In genomic region chr6:122484760-122485159, GRCh38 we compare ENCODE assay signal across 8 cellular contexts. TPM values are rescaled to one million over a fixed set of nuclear protein-coding genes. Genes with fewer than 3 reads are reported as not detected.
DNase-seq lines count a peak whose midpoint lies in the region; ATAC-seq lines count a peak whose summit lies in the region.

No MANE protein-coding gene starts in this region.

- H3K27me3 Mint-ChIP-seq in activated CD4-positive, alpha-beta T cell treated with anti-CD3 and anti-CD28 coated beads for 36 hours = no peaks in the 10 kb centered on the region
- no peaks in the 10 kb centered on the region for H3K27me3 Mint-ChIP-seq in activated CD4-positive, alpha-beta T cell treated with anti-CD3 and anti-CD28 coated beads, Interleukin-2, amount 10 ng/mL, durations not matched to agents 24 days and 14 days
- H3K27me3 Mint-ChIP-seq in stimulated activated memory B cell treated with anti-CD40 and anti-IgM and Interleukin-4, amounts not matched to agents 10 μg/mL and 1 μg/mL and 100 μg/mL, for 72 hours = no peaks in the 10 kb centered on the region

- intact Hi-C loops in activated CD4-positive, alpha-beta T cell treated with anti-CD3 and anti-CD28 coated beads for 36 hours (cut with DNase I, micrococcal nuclease) = no loop called here
- intact Hi-C loops in activated CD4-positive, alpha-beta T cell treated with anti-CD3 and anti-CD28 coated beads, Interleukin-2, amount 10 ng/mL, durations not matched to agents 24 days and 14 days (cut with micrococcal nuclease) = no loop called here

- no peak overlapping the region for H3K27ac Mint-ChIP-seq in activated CD4-positive, alpha-beta T cell treated with anti-CD3 and anti-CD28 coated beads for 36 hours
- H3K27ac Mint-ChIP-seq in activated CD4-positive, alpha-beta T cell treated with anti-CD3 and anti-CD28 coated beads, Interleukin-2, amount 10 ng/mL, durations not matched to agents 24 days and 14 days = no peak overlapping the region
- H3K27ac Mint-ChIP-seq in stimulated activated memory B cell treated with anti-CD40 and anti-IgM and Interleukin-4, amounts not matched to agents 10 μg/mL and 1 μg/mL and 100 μg/mL, for 72 hours = peak overlapping the region; percentile 54

- no peak for DNase-seq in activated CD4-positive, alpha-beta T cell treated with anti-CD3 and anti-CD28 coated beads for 36 hours
- no peak for DNase-seq in activated CD4-positive, alpha-beta T cell treated with anti-CD3 and anti-CD28 coated beads, Interleukin-2, amount 10 ng/mL, durations not matched to agents 24 days and 14 days
- DNase-seq in OCI-M1 (lab: John Stamatoyannopoulos, UW) (peak; percentile 88), UCSD-AML1 (lab: John Stamatoyannopoulos, UW; ENCODE audit: unreplicated experiment) (no peak), HCEC 1CT (no peak), DMS79 treated with DMSO at 0.1 percent for 48 hours (lab: John Stamatoyannopoulos, UW) (no peak)

- no peaks in the 10 kb centered on the region for H3K4me1 Mint-ChIP-seq in activated CD4-positive, alpha-beta T cell treated with anti-CD3 and anti-CD28 coated beads for 36 hours
- H3K4me1 Mint-ChIP-seq in activated CD4-positive, alpha-beta T cell treated with anti-CD3 and anti-CD28 coated beads, Interleukin-2, amount 10 ng/mL, durations not matched to agents 24 days and 14 days = no peaks in the 10 kb centered on the region
- H3K4me1 Mint-ChIP-seq in stimulated activated memory B cell treated with anti-CD40 and anti-IgM and Interleukin-4, amounts not matched to agents 10 μg/mL and 1 μg/mL and 100 μg/mL, for 72 hours = peaks cover 8% of the 10 kb centered on the region

- H3K4me3 Mint-ChIP-seq in activated CD4-positive, alpha-beta T cell treated with anti-CD3 and anti-CD28 coated beads for 36 hours = no peak overlapping the region
- H3K4me3 Mint-ChIP-seq in activated CD4-positive, alpha-beta T cell treated with anti-CD3 and anti-CD28 coated beads, Interleukin-2, amount 10 ng/mL, durations not matched to agents 24 days and 14 days = no peak overlapping the region
- H3K4me3 Mint-ChIP-seq in stimulated activated memory B cell treated with anti-CD40 and anti-IgM and Interleukin-4, amounts not matched to agents 10 μg/mL and 1 μg/mL and 100 μg/mL, for 72 hours = no peak overlapping the region

- POLR2A ChIA-PET in activated CD4-positive, alpha-beta T cell treated with anti-CD3 and anti-CD28 coated beads for 36 hours (lab: Charles Lee) = no interaction called here

- H3K36me3 Mint-ChIP-seq in activated CD4-positive, alpha-beta T cell treated with anti-CD3 and anti-CD28 coated beads for 36 hours (ENCODE audit: low read depth) = no peaks in the 10 kb centered on the region
- H3K36me3 Mint-ChIP-seq in activated CD4-positive, alpha-beta T cell treated with anti-CD3 and anti-CD28 coated beads, Interleukin-2, amount 10 ng/mL, durations not matched to agents 24 days and 14 days (ENCODE audit: low read depth) = no peaks in the 10 kb centered on the region
- H3K36me3 Mint-ChIP-seq in stimulated activated memory B cell treated with anti-CD40 and anti-IgM and Interleukin-4, amounts not matched to agents 10 μg/mL and 1 μg/mL and 100 μg/mL, for 72 hours = no peaks in the 10 kb centered on the region

- CTCF ChIA-PET in activated CD4-positive, alpha-beta T cell treated with anti-CD3 and anti-CD28 coated beads for 36 hours (lab: Charles Lee) = interaction anchor here (0.6 to 1.8 kb wide), 5 partner anchors 11 to 47 kb away, joined by 3 to 5 read pairs (median 3); no protein-coding TSS in a partner anchor

- ATAC-seq in activated CD4-positive, alpha-beta T cell treated with anti-CD3 and anti-CD28 coated beads for 36 hours = peak; percentile 23
- peak; percentile 82 for ATAC-seq in HG03097 (IDR thresholded peaks at IDR 0.05; ENCODE audit: low FRiP score, unreplicated experiment)
- peak; percentile 72 for ATAC-seq in stimulated activated memory B cell treated with anti-CD40 and anti-IgM and Interleukin-4, amounts not matched to agents 10 μg/mL and 1 μg/mL and 100 μg/mL, for 72 hours

- H3K9me3 Mint-ChIP-seq in activated CD4-positive, alpha-beta T cell treated with anti-CD3 and anti-CD28 coated beads for 36 hours (ENCODE audit: low read depth) = no peaks in the 10 kb centered on the region
- no peaks in the 10 kb centered on the region for H3K9me3 Mint-ChIP-seq in activated CD4-positive, alpha-beta T cell treated with anti-CD3 and anti-CD28 coated beads, Interleukin-2, amount 10 ng/mL, durations not matched to agents 24 days and 14 days
- H3K9me3 Mint-ChIP-seq in stimulated activated memory B cell treated with anti-CD40 and anti-IgM and Interleukin-4, amounts not matched to agents 10 μg/mL and 1 μg/mL and 100 μg/mL, for 72 hours = no peaks in the 10 kb centered on the region

RNA-seq across cellular contexts. Expression of gene SERINC1, which starts 13.2 kb away (rescaled TPM):
- 10 to 100 TPM; 35.2 to 46.3 TPM for total RNA-seq in activated CD4-positive, alpha-beta T cell treated with anti-CD3 and anti-CD28 coated beads for 36 hours
- total RNA-seq in activated CD4-positive, alpha-beta T cell treated with anti-CD3 and anti-CD28 coated beads, Interleukin-2, amount 10 ng/mL, durations not matched to agents 24 days and 14 days = 38.6 and 40.9 TPM in 2 replicates

Comparison
In these comparisons a context has a peak if more than half of its experiments do, and no peak if none do; other contexts are left out.
1. ATAC-seq: peak in every context shown above with its lines; median percentile 82 in HG03097; 72 in stimulated activated memory B cell treated with anti-CD40 and anti-IgM and Interleukin-4, amounts not matched to agents 10 μg/mL and 1 μg/mL and 100 μg/mL, for 72 hours; 23 in activated CD4-positive, alpha-beta T cell treated with anti-CD3 and anti-CD28 coated beads for 36 hours.